Comparison of ENCODE assay signal across 25 cellular contexts in genomic region chr5:96067251-96067650, GRCh38.
DNase-seq lines count a peak whose midpoint lies in the region; ATAC-seq, FAIRE-seq and TF ChIP-seq lines count a peak whose summit lies in the region.
"Had no signal": no experiment of that assay in that cellular context is flagged by ENCODE, and none has a peak within 500 bp of the region (broad histone marks: within the 10 kb centered on the region; RNA-seq: fewer than 3 reads in every experiment).

No MANE protein-coding gene starts in this region.

- peak overlapping the region; percentile 81 to 86 for H3K27ac ChIP-seq in A549
- H3K27ac ChIP-seq in keratinocyte (ENCODE audit: control insufficient read depth, insufficient read depth, low read length): peak overlapping the region; percentile 86
- H3K27ac ChIP-seq: heart left ventricle, neural progenitor cell, vagina had no signal

- POLR2A ChIA-PET in A549 (lab: Yijun Ruan, JAX): no interaction called here

- DNase-seq in A549 (ENCODE audit: low read depth in 1 of 2, low spot score in 1 of 2): no peak
- peak; percentile 18 for DNase-seq in GM03348 (ENCODE audit: low spot score)
- no peak for DNase-seq in keratinocyte (ENCODE audit: low read depth, low spot score)
- no peak for DNase-seq in T1000 (lab: John Stamatoyannopoulos, UW)
- DNase-seq in NOMO-1 (lab: John Stamatoyannopoulos, UW; ENCODE audit: unreplicated experiment in 2 of 2): no peak
- DNase-seq: activated CD4-positive, alpha-beta T cell treated with anti-CD3 and anti-CD28 coated beads, Interleukin-2, amount 50 U/mL, for 1 hour; activated naive CD8-positive, alpha-beta T cell treated with anti-CD3 and anti-CD28 coated beads, Interleukin-2, amount 10 ng/mL, durations not matched to agents 7 days and 5 days; activated T-cell treated with anti-CD3 and anti-CD28 coated beads, Interleukin-2, amount 50 U/mL, for 1 hour; esophagus squamous epithelium; GDM1; heart left ventricle; KG1; NCI-H1092; NCI-H2107; NCI-H526 treated with DMSO at 0.1 percent for 48 hours; retina; substantia nigra had no signal

- no peak overlapping the region for H2AFZ ChIP-seq in keratinocyte (ENCODE audit: control insufficient read depth, low read length)
- H2AFZ ChIP-seq: neural progenitor cell had no signal

- H3K4me3 ChIP-seq in A549 (no peak overlapping the region), keratinocyte (ENCODE audit: control insufficient read depth in 2 of 3, extremely low read depth in 1 of 3, insufficient read depth in 2 of 3, low read depth in 1 of 3, low read length in 3 of 3) (no peak overlapping the region)
- H3K4me3 ChIP-seq: esophagus squamous epithelium, GM23338, heart left ventricle, neural progenitor cell, vagina had no signal

- peak overlapping the region; percentile 93 for H3K27ac Mint-ChIP-seq in activated T-helper 17 cell treated with anti-CD3 and anti-CD28 coated beads, Interleukin-2, amount 50 U/mL, for 72 hours
- H3K27ac Mint-ChIP-seq: activated naive CD8-positive, alpha-beta T cell treated with anti-CD3 and anti-CD28 coated beads, Interleukin-2, amount 10 ng/mL, durations not matched to agents 7 days and 5 days; GM23338; neural progenitor cell had no signal

- no peak for TF ChIP-seq EP300 in A549 (IDR thresholded peaks at IDR 0.05)

- H3K4me1 ChIP-seq in A549 (peaks cover 45% of the 10 kb centered on the region), keratinocyte (ENCODE audit: control insufficient read depth, extremely low read depth, insufficient read depth, low read length) (peaks cover 41% of the 10 kb centered on the region)
- H3K4me1 ChIP-seq: vagina had no signal

- no peaks in the 10 kb centered on the region for H3K79me2 ChIP-seq in keratinocyte (ENCODE audit: control insufficient read depth, insufficient read depth, low read length)

- CTCF ChIA-PET in A549 (lab: Yijun Ruan, JAX): no interaction called here

- no peak for TF ChIP-seq RAD21 in A549 (conservative IDR thresholded peaks at IDR 0.05 in 1 of 2, IDR thresholded peaks at IDR 0.05 in 1 of 2)

- no peak for TF ChIP-seq POLR2A in A549 (IDR thresholded peaks at IDR 0.05; ENCODE audit: low read length)

- peaks cover 36% of the 10 kb centered on the region for H3K4me1 Mint-ChIP-seq in activated T-helper 17 cell treated with anti-CD3 and anti-CD28 coated beads, Interleukin-2, amount 50 U/mL, for 72 hours

- H3K9me3 ChIP-seq in A549 (no peaks in the 10 kb centered on the region), keratinocyte (ENCODE audit: control insufficient read depth, low read depth, low read length) (no peaks in the 10 kb centered on the region)
- H3K9me3 ChIP-seq: esophagus squamous epithelium, heart left ventricle, vagina had no signal

- FAIRE-seq in A549 (lab: Jason Lieb, UNC) (no peak), keratinocyte (lab: Jason Lieb, UNC) (no peak)
- FAIRE-seq: GM12891, TTC549 had no signal

- H3K27me3 ChIP-seq in keratinocyte (ENCODE audit: control insufficient read depth, extremely low read depth, insufficient read depth, low read length): no peaks in the 10 kb centered on the region
- H3K27me3 ChIP-seq: esophagus squamous epithelium, heart left ventricle, neural progenitor cell, vagina had no signal

- H3K4me2 ChIP-seq in A549 (peak overlapping the region; percentile 87), keratinocyte (ENCODE audit: control insufficient read depth, extremely low read depth, insufficient read depth, low read depth, low read length) (peak overlapping the region; percentile 72)
- H3K4me2 ChIP-seq: GM23338, neural progenitor cell had no signal

- peak overlapping the region; percentile 57 for H3K9ac ChIP-seq in keratinocyte (ENCODE audit: control insufficient read depth, extremely low read depth, insufficient read depth, low read length)
- H3K9ac ChIP-seq: neural progenitor cell had no signal

- 14% methylated on average over 1 of the region's 1 CpG for WGBS in A549 (ENCODE audit: missing lambda C conversion rate)

- peak overlapping the region; percentile 53 for H3K4me3 Mint-ChIP-seq in activated T-helper 17 cell treated with anti-CD3 and anti-CD28 coated beads, Interleukin-2, amount 50 U/mL, for 72 hours
- H3K4me3 Mint-ChIP-seq: activated naive CD8-positive, alpha-beta T cell treated with anti-CD3 and anti-CD28 coated beads, Interleukin-2, amount 10 ng/mL, durations not matched to agents 7 days and 5 days; GM23338; neural progenitor cell had no signal

- no peaks in the 10 kb centered on the region for H3K27me3 Mint-ChIP-seq in activated T-helper 17 cell treated with anti-CD3 and anti-CD28 coated beads, Interleukin-2, amount 50 U/mL, for 72 hours
- H3K27me3 Mint-ChIP-seq: activated naive CD8-positive, alpha-beta T cell treated with anti-CD3 and anti-CD28 coated beads, Interleukin-2, amount 10 ng/mL, durations not matched to agents 7 days and 5 days had no signal

- H3K9me1 ChIP-seq in keratinocyte (ENCODE audit: control insufficient read depth, extremely low read depth, insufficient read depth, low read length): no peaks in the 10 kb centered on the region

- no peaks in the 10 kb centered on the region for H3K36me3 Mint-ChIP-seq in activated T-helper 17 cell treated with anti-CD3 and anti-CD28 coated beads, Interleukin-2, amount 50 U/mL, for 72 hours (ENCODE audit: low read depth)
- H3K36me3 Mint-ChIP-seq: activated naive CD8-positive, alpha-beta T cell treated with anti-CD3 and anti-CD28 coated beads, Interleukin-2, amount 10 ng/mL, durations not matched to agents 7 days and 5 days; neural progenitor cell had no signal

- H3K36me3 ChIP-seq in keratinocyte (ENCODE audit: control insufficient read depth in 2 of 2, extremely low read depth in 1 of 2, insufficient read depth in 2 of 2, low read length in 2 of 2): no peaks in the 10 kb centered on the region
- H3K36me3 ChIP-seq: esophagus squamous epithelium, heart left ventricle, neural progenitor cell, vagina had no signal

- H3K9me3 Mint-ChIP-seq in activated T-helper 17 cell treated with anti-CD3 and anti-CD28 coated beads, Interleukin-2, amount 50 U/mL, for 72 hours: no peaks in the 10 kb centered on the region
- H3K9me3 Mint-ChIP-seq: GM23338, neural progenitor cell had no signal

- ATAC-seq in A549: no peak
- no peak for ATAC-seq in activated T-helper 17 cell treated with anti-CD3 and anti-CD28 coated beads, Interleukin-2, amount 50 U/mL, for 72 hours (replicated peaks)
- ATAC-seq in HG02938 (IDR thresholded peaks at IDR 0.05; ENCODE audit: unreplicated experiment): no peak
- ATAC-seq in GM21825 (IDR thresholded peaks at IDR 0.05; ENCODE audit: unreplicated experiment): no peak
- ATAC-seq: GM23338, heart left ventricle had no signal

- dilution Hi-C loops in keratinocyte (cut with MboI; ENCODE audit: extremely low pct_ligation_motif_present, low sequenced_read_pairs): no loop called here

- no peak for TF ChIP-seq CTCF in A549 (IDR thresholded peaks at IDR 0.05)
- no peak for TF ChIP-seq CTCF in keratinocyte (optimal IDR thresholded peaks at IDR 0.05 in 1 of 3, IDR thresholded peaks at IDR 0.05 in 1 of 3, conservative IDR thresholded peaks at IDR 0.05 in 1 of 3; ENCODE audit: extremely low read depth in 1 of 3, insufficient read depth in 2 of 3, low read length in 3 of 3)

- no peaks in the 10 kb centered on the region for H4K20me1 ChIP-seq in keratinocyte (ENCODE audit: control insufficient read depth, extremely low read depth, insufficient read depth, low read length)

TF ChIP-seq in A549, 52 proteins besides CTCF, POLR2A, EP300 and RAD21 (continues in another document):
- no peak for TF ChIP-seq RFX5 (IDR thresholded peaks at IDR 0.05)
- TF ChIP-seq PHF8 (IDR thresholded peaks at IDR 0.05; ENCODE audit: borderline replicate concordance, low read depth): no peak
- no peak for TF ChIP-seq PBX3 (IDR thresholded peaks at IDR 0.05)
- no peak for TF ChIP-seq HMGXB4 (CRISPR knock-in tag; IDR thresholded peaks at IDR 0.05; ENCODE audit: borderline replicate concordance)
- TF ChIP-seq ELK1 (IDR thresholded peaks at IDR 0.05; ENCODE audit: low read depth, low read length): no peak
- TF ChIP-seq POLR2AphosphoS2 (conservative IDR thresholded peaks at IDR 0.05; ENCODE audit: low read length): no peak
- TF ChIP-seq HEYL (CRISPR knock-in tag; IDR thresholded peaks at IDR 0.05): no peak
